8 cellular contexts compared by ENCODE assay signal in the genomic region with DNA sequence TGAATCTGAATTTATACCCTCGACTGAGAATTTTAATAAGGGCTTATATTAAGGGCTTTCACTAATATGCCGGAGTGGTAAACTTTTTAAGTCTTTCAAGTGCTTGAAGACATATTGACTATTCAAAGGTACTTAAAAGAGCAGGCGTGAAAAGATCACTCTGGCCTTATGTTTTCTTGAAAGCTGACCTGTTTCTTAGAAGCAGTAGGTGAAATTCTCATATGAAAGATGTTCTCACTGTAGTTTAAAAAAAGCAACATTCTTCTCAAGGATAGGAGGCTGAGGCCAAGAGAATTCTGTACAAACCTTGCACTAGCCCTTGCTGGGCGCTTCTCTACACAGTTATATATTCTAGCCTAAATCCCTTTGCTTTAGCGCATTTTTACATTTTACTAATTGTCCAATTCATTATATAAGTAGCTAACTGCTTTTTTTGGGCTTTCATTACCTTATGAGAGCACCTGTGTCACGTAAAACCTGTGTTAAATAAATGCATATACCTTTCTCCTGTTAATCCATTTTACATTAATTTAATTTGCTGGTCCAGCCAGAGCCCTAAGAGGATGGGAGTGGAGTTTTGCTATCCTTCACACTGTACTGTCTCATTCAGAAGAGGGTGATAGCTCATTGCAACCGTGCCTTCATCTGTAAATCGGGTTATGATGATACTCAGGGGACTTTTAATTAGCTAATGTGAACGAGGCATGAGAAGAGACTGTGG. TPM values are rescaled to one million over a fixed set of nuclear protein-coding genes. Genes with fewer than 3 reads are reported as not detected.
DNase-seq lines count a peak whose midpoint lies in the region; ATAC-seq and TF ChIP-seq lines count a peak whose summit lies in the region.

No MANE protein-coding gene starts in this region.

- peak overlapping the region; percentile 80 for H3K4me3 Mint-ChIP-seq in central memory CD8-positive, alpha-beta T cell
- H3K4me3 Mint-ChIP-seq in naive thymus-derived CD8-positive, alpha-beta T cell, result peak overlapping the region; percentile 84 to 99 (median 92)

- DNase-seq in AG04450 (ENCODE audit: low read depth, low spot score) (no peak), NCI-H2081 treated with DMSO at 0.1 percent for 48 hours (lab: John Stamatoyannopoulos, UW) (no peak), putamen (ENCODE audit: low spot score) (no peak), activated gamma-delta T cell treated with Interleukin-2 at 50 U/mL for 16 hours (no peak)
- no peak for DNase-seq in central memory CD8-positive, alpha-beta T cell (ENCODE audit: low spot score in 2 of 2)
- no peak for DNase-seq in naive thymus-derived CD8-positive, alpha-beta T cell
- no peak for DNase-seq in effector CD4-positive, alpha-beta T cell

- H3K9me3 ChIP-seq in AG04450 (ENCODE audit: control insufficient read depth, insufficient read depth, low read length), result no peaks in the 10 kb centered on the region; the same call in 1 of the 2 replicates
- H3K9me3 ChIP-seq in KOPT-K1 (ENCODE audit: insufficient read depth, low read length, poor library complexity, severe bottlenecking), result no peaks in the 10 kb centered on the region

- peak overlapping the region; percentile 78 for H3K4me3 ChIP-seq in AG04450 (ENCODE audit: low read depth, low read length)

- H3K27ac ChIP-seq in AG04450 (ENCODE audit: low read depth, low read length) (no peak overlapping the region), KOPT-K1 (ENCODE audit: low read depth, low read length, poor library complexity, severe bottlenecking) (peak overlapping the region; percentile 99)

- H3K27ac Mint-ChIP-seq in central memory CD8-positive, alpha-beta T cell (ENCODE audit: low read depth), result peak overlapping the region; percentile 96
- peak overlapping the region; percentile 96 to 100 (median 99) for H3K27ac Mint-ChIP-seq in naive thymus-derived CD8-positive, alpha-beta T cell

- H3K36me3 ChIP-seq in KOPT-K1 (ENCODE audit: insufficient read depth, low read length), result no peaks in the 10 kb centered on the region

- H3K36me3 Mint-ChIP-seq in central memory CD8-positive, alpha-beta T cell (ENCODE audit: insufficient read depth), result peaks cover 22% of the 10 kb centered on the region
- H3K36me3 Mint-ChIP-seq in naive thymus-derived CD8-positive, alpha-beta T cell, result no peaks in the 10 kb centered on the region

- no peak for TF ChIP-seq CTCF in AG04450 (IDR thresholded peaks at IDR 0.05; ENCODE audit: low read depth, low read length)

- no peaks in the 10 kb centered on the region for H3K27me3 Mint-ChIP-seq in central memory CD8-positive, alpha-beta T cell
- peaks cover 0 to 2% (median 0%) of the 10 kb centered on the region in 5 donors for H3K27me3 Mint-ChIP-seq in naive thymus-derived CD8-positive, alpha-beta T cell

- CTCF ChIA-PET in AG04450 (lab: Charles Lee), result interaction anchor here (0.6 to 1.4 kb wide), 3 partner anchors 10 to 70 kb away, joined by 3 to 9 read pairs (median 5); no protein-coding TSS in a partner anchor

- H3K4me1 Mint-ChIP-seq in central memory CD8-positive, alpha-beta T cell, result peaks cover 41% of the 10 kb centered on the region
- H3K4me1 Mint-ChIP-seq in naive thymus-derived CD8-positive, alpha-beta T cell, result peaks cover 12 to 48% (median 40%) of the 10 kb centered on the region in 4 donors

- H3K27me3 ChIP-seq in AG04450 (ENCODE audit: control insufficient read depth, insufficient read depth, low read length), result no peaks in the 10 kb centered on the region

- POLR2A ChIA-PET in AG04450 (lab: Yijun Ruan, JAX), result interaction anchor here (1.2 to 10.2 kb wide), 7 partner anchors 11 to 1839 kb away, joined by 3 to 272 read pairs (median 17); a partner anchor contains a TSS
- POLR2A ChIA-PET in naive thymus-derived CD8-positive, alpha-beta T cell (lab: Charles Lee), result interaction anchor here (0.6 to 16.7 kb wide), 28 partner anchors 7 to 1810 kb away, joined by 3 to 748 read pairs (median 6); a partner anchor contains a TSS

- no peaks in the 10 kb centered on the region for H3K9me3 Mint-ChIP-seq in central memory CD8-positive, alpha-beta T cell
- peaks cover 0 to 2% (median 0%) of the 10 kb centered on the region in 9 donors for H3K9me3 Mint-ChIP-seq in naive thymus-derived CD8-positive, alpha-beta T cell

- ATAC-seq in central memory CD8-positive, alpha-beta T cell (replicated peaks; ENCODE audit: extremely low read depth, poor library complexity, severe bottlenecking), result no peak
- ATAC-seq in naive thymus-derived CD8-positive, alpha-beta T cell, result no peak

RNA-seq across cellular contexts. Expression of a gene that starts 59.6 kb away (rescaled TPM):
- 19.5 and 21.4 TPM in 2 replicates for polyA plus RNA-seq in AG04450 (2011; rRNA removed)
- 19.7 and 20.1 TPM in 2 replicates for polyA minus RNA-seq in AG04450 (2011; rRNA and poly(A)+ RNA removed)
- total RNA-seq in naive thymus-derived CD8-positive, alpha-beta T cell, result 1 to 10 TPM; 1.3 to 1.6 TPM
- 1 to 10 TPM in 2 of 3 donors, under 1 TPM in 1; 0.68 to 3.8 (median 1.8) TPM for polyA plus RNA-seq in naive thymus-derived CD8-positive, alpha-beta T cell
